In genomic region chr12:12985817-12986408, GRCh38 we compare ENCODE assay signal across 8 cellular contexts. TPM values are rescaled to one million over a fixed set of nuclear protein-coding genes. Genes with fewer than 3 reads are reported as not detected.
DNase-seq lines count a peak whose midpoint lies in the region; ATAC-seq and TF ChIP-seq lines count a peak whose summit lies in the region.

No MANE protein-coding gene starts in this region.

- H3K9ac ChIP-seq in DND-41 (ENCODE audit: low read depth, low read length) (no peak overlapping the region), adipocyte (ENCODE audit: low read length) (no peak overlapping the region)

- no peak for ATAC-seq in DND-41 (ENCODE audit: insufficient read depth, low read depth)
- ATAC-seq in HG03354 (IDR thresholded peaks at IDR 0.05; ENCODE audit: poor library complexity, severe bottlenecking, unreplicated experiment) = peak; percentile 62
- ATAC-seq in HG03565 (IDR thresholded peaks at IDR 0.05; ENCODE audit: unreplicated experiment) = no peak
- ATAC-seq in GM21367 (IDR thresholded peaks at IDR 0.05; ENCODE audit: unreplicated experiment) = no peak
- ATAC-seq in GM21528 (IDR thresholded peaks at IDR 0.05; ENCODE audit: low FRiP score, unreplicated experiment) = no peak

- H3K36me3 ChIP-seq in DND-41 (ENCODE audit: insufficient read depth, low read length) = no peaks in the 10 kb centered on the region
- peaks cover 78% of the 10 kb centered on the region for H3K36me3 ChIP-seq in adipocyte (ENCODE audit: control insufficient read depth, insufficient read depth, low read length, severe bottlenecking)

- no peaks in the 10 kb centered on the region for H3K9me3 ChIP-seq in DND-41 (ENCODE audit: insufficient read depth, low read length, severe bottlenecking)
- H3K9me3 ChIP-seq in adipocyte (ENCODE audit: control insufficient read depth, low read length) = no peaks in the 10 kb centered on the region

- no peak for DNase-seq in DND-41
- peak; percentile 19 for DNase-seq in adipocyte (ENCODE audit: low read depth)
- DNase-seq in lung microvascular endothelial cell (ENCODE audit: low read depth in 2 of 2) = peak; percentile 65 to 77
- DNase-seq in inferior parietal cortex (ENCODE audit: extremely low spot score) = no peak

- no peak overlapping the region for H2AFZ ChIP-seq in DND-41 (ENCODE audit: low read depth, low read length)

- peak; percentile 42 for TF ChIP-seq CTCF in DND-41 (IDR thresholded peaks at IDR 0.05; ENCODE audit: borderline replicate concordance, extremely low read depth, low read length, poor library complexity, severe bottlenecking)

- H3K4me1 ChIP-seq in DND-41 (ENCODE audit: insufficient read depth, low read length) = no peaks in the 10 kb centered on the region
- H3K4me1 ChIP-seq in adipocyte (ENCODE audit: control insufficient read depth, insufficient read depth, low read length) = no peaks in the 10 kb centered on the region

- H3K27ac ChIP-seq in DND-41 (ENCODE audit: low read length) = no peak overlapping the region

- H3K4me3 ChIP-seq in DND-41 (ENCODE audit: low read depth in 1 of 2, low read length in 2 of 2) = no peak overlapping the region
- no peak overlapping the region for H3K4me3 ChIP-seq in adipocyte (ENCODE audit: low read length)

- H3K4me2 ChIP-seq in DND-41 (ENCODE audit: insufficient read depth, low read length) = no peak overlapping the region

- H3K79me2 ChIP-seq in DND-41 (ENCODE audit: insufficient read depth, low read length) = no peaks in the 10 kb centered on the region

- H3K27me3 ChIP-seq in DND-41 (ENCODE audit: insufficient read depth, low read length, poor library complexity) (peaks cover 8% of the 10 kb centered on the region), adipocyte (replicated peaks; ENCODE audit: control insufficient read depth, insufficient read depth, low read length) (no peaks in the 10 kb centered on the region)

- no peaks in the 10 kb centered on the region for H4K20me1 ChIP-seq in DND-41 (ENCODE audit: insufficient read depth, low read length)

RNA-seq across cellular contexts. Expression of gene HEBP1, which starts 14.2 kb away (rescaled TPM):
- total RNA-seq in lung microvascular endothelial cell = 19.0 and 28.2 TPM in 2 replicates

RNA-seq across cellular contexts. Expression of gene GPRC5D, which starts 33.9 kb away (rescaled TPM):
- under 0.01 TPM in 1 of 2 replicates, not detected in the other for total RNA-seq in lung microvascular endothelial cell

RNA-seq across cellular contexts. Expression of gene FAM234B, which starts 58.3 kb away (rescaled TPM):
- total RNA-seq in lung microvascular endothelial cell = 6.5 and 13.9 TPM in 2 replicates

Comparison
In these comparisons a context has a peak if more than half of its experiments do, and no peak if none do; other contexts are left out.
1. DNase-seq: peak in adipocyte (single experiment) and lung microvascular endothelial cell (2 of 2); none in DND-41 (single experiment) and inferior parietal cortex (single experiment).